In genomic region chr12:96234591-96235496, GRCh38 we compare ENCODE assay signal across 11 cellular contexts. TPM values are rescaled to one million over a fixed set of nuclear protein-coding genes. Genes with fewer than 3 reads are reported as not detected.
DNase-seq lines count a peak whose midpoint lies in the region; ATAC-seq and TF ChIP-seq lines count a peak whose summit lies in the region.
"Had no signal": no experiment of that assay in that cellular context is flagged by ENCODE, and none has a peak within 500 bp of the region (broad histone marks: within the 10 kb centered on the region; RNA-seq: fewer than 3 reads in every experiment).

No MANE protein-coding gene starts in this region.

- no peaks in the 10 kb centered on the region for H3K27me3 ChIP-seq in CD4-positive, CD25-positive, alpha-beta regulatory T cell (ENCODE audit: control insufficient read depth, insufficient read depth, low read length)
- H3K27me3 ChIP-seq in esophagus squamous epithelium, result no peaks in the 10 kb centered on the region
- no peaks in the 10 kb centered on the region for H3K27me3 ChIP-seq in sigmoid colon

- H3K4me3 ChIP-seq in CD4-positive, CD25-positive, alpha-beta regulatory T cell (ENCODE audit: low read depth, low read length), result no peak overlapping the region
- H3K4me3 ChIP-seq in esophagus squamous epithelium (no peak overlapping the region), sigmoid colon (no peak overlapping the region)
- H3K4me3 ChIP-seq: GM12878 had no signal

- peak overlapping the region; percentile 3 for H3K27ac ChIP-seq in CD4-positive, CD25-positive, alpha-beta regulatory T cell (ENCODE audit: insufficient read depth, low read length, poor library complexity, severe bottlenecking)
- H3K27ac ChIP-seq in RWPE1 (peak overlapping the region; percentile 98), esophagus squamous epithelium (peak overlapping the region; percentile 68 to 95 (median 84)), sigmoid colon (peak overlapping the region; percentile 92 to 97 (median 95))

- TF ChIP-seq CTCF in RWPE1 (conservative IDR thresholded peaks at IDR 0.05; ENCODE audit: low read depth), result no peak
- no peak for TF ChIP-seq CTCF in esophagus squamous epithelium (IDR thresholded peaks at IDR 0.05)
- no peak for TF ChIP-seq CTCF in sigmoid colon (IDR thresholded peaks at IDR 0.05)

- H3K4me1 Mint-ChIP-seq in CD4-positive, CD25-positive, alpha-beta regulatory T cell, result peaks cover 14 to 59% (median 42%) of the 10 kb centered on the region in 4 donors

- peak overlapping the region in 2 of 4 donors; percentile 41 to 70 for H3K4me3 Mint-ChIP-seq in CD4-positive, CD25-positive, alpha-beta regulatory T cell

- no peak for ATAC-seq in CD4-positive, CD25-positive, alpha-beta regulatory T cell (ENCODE audit: low read depth in 2 of 2)
- ATAC-seq: GM12878 had no signal

- peaks cover 25% of the 10 kb centered on the region for H3K36me3 Mint-ChIP-seq in CD4-positive, CD25-positive, alpha-beta regulatory T cell

- TF ChIP-seq EP300 in sigmoid colon (IDR thresholded peaks at IDR 0.05), result peak in 1 of 4 donors; percentile 23

- H3K9me3 ChIP-seq in CD4-positive, CD25-positive, alpha-beta regulatory T cell (ENCODE audit: control insufficient read depth in 2 of 2, low read length in 2 of 2), result no peaks in the 10 kb centered on the region
- no peaks in the 10 kb centered on the region for H3K9me3 ChIP-seq in esophagus squamous epithelium
- H3K9me3 ChIP-seq in sigmoid colon, result no peaks in the 10 kb centered on the region

- CTCF ChIA-PET in RWPE1 (lab: Yijun Ruan, JAX), result interaction anchor here (1.4 kb wide), 1 partner anchor 20 kb away, joined by 3 read pairs; no protein-coding TSS in a partner anchor

- peaks cover 34% of the 10 kb centered on the region for H3K36me3 ChIP-seq in CD4-positive, CD25-positive, alpha-beta regulatory T cell (ENCODE audit: control insufficient read depth, insufficient read depth, low read length)
- H3K36me3 ChIP-seq in esophagus squamous epithelium (peaks cover 0 to 53% (median 6%) of the 10 kb centered on the region in 3 donors), sigmoid colon (no peaks in the 10 kb centered on the region)

- WGBS in esophagus squamous epithelium, 2 donors, result 79 to 81% methylated on average over 12 to 16 of the region's 22 CpGs
- WGBS in sigmoid colon, 2 donors, result 88% methylated on average over 22 of the region's 22 CpGs

- peaks cover 0 to 2% (median 0%) of the 10 kb centered on the region in 7 donors for H3K9me3 Mint-ChIP-seq in CD4-positive, CD25-positive, alpha-beta regulatory T cell

- DNase-seq in CD4-positive, CD25-positive, alpha-beta regulatory T cell, result no peak
- DNase-seq in RWPE1 (ENCODE audit: low spot score) (no peak), esophagus squamous epithelium (lab: John Stamatoyannopoulos, UW) (no peak), sigmoid colon (peak; percentile 69), RPMI8226 (no peak), NCI-H2227 treated with DMSO at 0.1 percent for 48 hours (lab: John Stamatoyannopoulos, UW) (no peak)
- DNase-seq in stimulated activated CD4-positive, alpha-beta T cell treated with anti-CD3 and anti-CD28 coated beads, Interleukin-4, amount 100 ng/mL, for 4 hours, result no peak
- DNase-seq in activated CD4-positive, alpha-beta T cell treated with anti-CD3 and anti-CD28 coated beads for 4 hours, result no peak
- DNase-seq: DMS53; stimulated activated CD4-positive, alpha-beta T cell treated with anti-CD3 and anti-CD28 coated beads, Interleukin-2, amount 100 ng/mL, for 48 hours had no signal

- intact Hi-C loops in esophagus squamous epithelium (cut with DNase I) (no loop called here), sigmoid colon (cut with DNase I) (loop anchor here (2.0 to 10.0 kb wide), 2 partner anchors 166 to 1020 kb away; partner anchors contain the start of genes CDK17, FGD6 and VEZT)

- H3K4me1 ChIP-seq in CD4-positive, CD25-positive, alpha-beta regulatory T cell (ENCODE audit: control insufficient read depth, insufficient read depth, low read length, poor library complexity, severe bottlenecking), result peaks cover 44% of the 10 kb centered on the region
- H3K4me1 ChIP-seq in esophagus squamous epithelium (peaks cover 42 to 85% (median 65%) of the 10 kb centered on the region in 3 donors), sigmoid colon (peaks cover 0 to 96% (median 94%) of the 10 kb centered on the region in 4 donors)

- H3K27ac Mint-ChIP-seq in CD4-positive, CD25-positive, alpha-beta regulatory T cell, result peak overlapping the region; percentile 23 to 86 (median 25)

- TF ChIP-seq POLR2A in esophagus squamous epithelium (IDR thresholded peaks at IDR 0.05) (no peak), sigmoid colon (IDR thresholded peaks at IDR 0.05) (no peak)

- POLR2A ChIA-PET in RWPE1 (lab: Yijun Ruan, JAX; ENCODE audit: low non-redundant PET), result no interaction called here

- H3K27me3 Mint-ChIP-seq in CD4-positive, CD25-positive, alpha-beta regulatory T cell, result no peaks in the 10 kb centered on the region

RNA-seq across cellular contexts. Expression of gene ELK3, which starts 40.7 kb away (rescaled TPM):
- 84.7 TPM for total RNA-seq in CD4-positive, CD25-positive, alpha-beta regulatory T cell
- 10 to 100 TPM; 33.4 to 47.9 (median 38.3) TPM for polyA plus RNA-seq in CD4-positive, CD25-positive, alpha-beta regulatory T cell
- total RNA-seq in esophagus squamous epithelium, result 10 to 100 TPM; 24.8 to 44.0 (median 34.8) TPM
- total RNA-seq in sigmoid colon, result 10 to 100 TPM; 15.7 to 23.8 (median 18.4) TPM
- polyA plus RNA-seq in sigmoid colon, result 10 to 100 TPM in 1 of 3 donors, 1 to 10 TPM in 2; 2.3 to 12.0 (median 9.0) TPM

Comparison
In these comparisons a context has a peak if more than half of its experiments do, and no peak if none do; other contexts are left out.
1. H3K27ac ChIP-seq: peak in every context shown above with its lines; median percentile 98 in RWPE1; 95 in sigmoid colon; 84 in esophagus squamous epithelium; 3 in CD4-positive, CD25-positive, alpha-beta regulatory T cell.